ENCODE assay signal across 12 cellular contexts in the genomic region with DNA sequence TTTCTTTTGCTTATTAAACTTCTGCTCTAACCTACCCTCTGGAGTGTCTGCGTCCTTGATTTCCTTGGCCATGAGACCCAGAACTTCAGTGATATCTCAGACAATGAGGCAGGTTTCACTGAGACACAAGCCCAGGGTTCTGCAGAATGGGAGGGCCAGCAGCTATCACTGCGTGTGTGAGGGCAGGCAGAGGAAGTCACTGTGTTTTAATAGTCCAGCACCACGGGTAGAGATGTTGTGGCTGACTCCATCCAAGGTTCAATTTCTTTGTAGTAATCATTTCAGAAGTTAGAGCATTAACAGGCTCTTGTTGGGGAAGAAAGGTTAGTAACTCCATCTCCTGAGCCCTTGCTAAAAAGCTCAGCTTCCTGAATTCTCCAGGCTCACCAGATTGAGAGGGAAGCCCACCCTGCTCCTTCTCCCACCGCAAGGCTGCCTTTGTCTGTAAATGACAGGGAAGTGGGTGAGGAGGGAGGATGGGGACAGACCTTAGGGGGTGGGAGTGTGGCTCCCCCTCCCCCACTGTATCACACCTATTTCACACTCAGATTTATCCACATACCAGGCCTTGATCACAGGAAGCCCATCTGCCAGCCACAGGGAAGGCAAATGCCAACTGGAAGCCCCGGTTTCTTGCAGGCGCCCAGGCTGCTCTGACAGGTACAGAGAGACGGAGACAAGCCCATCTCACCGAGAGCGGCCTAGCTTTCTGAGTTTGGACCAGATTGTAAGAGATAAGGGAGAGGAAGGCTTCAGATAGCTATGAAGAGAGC. TPM values are rescaled to one million over a fixed set of nuclear protein-coding genes. Genes with fewer than 3 reads are reported as not detected.
DNase-seq lines count a peak whose midpoint lies in the region; ATAC-seq, FAIRE-seq and TF ChIP-seq lines count a peak whose summit lies in the region.
"Had no signal": no experiment of that assay in that cellular context is flagged by ENCODE, and none has a peak within 500 bp of the region (broad histone marks: within the 10 kb centered on the region; RNA-seq: fewer than 3 reads in every experiment).

No MANE protein-coding gene starts in this region.

- H3K36me3 ChIP-seq in GM12878 (ENCODE audit: control insufficient read depth in 2 of 2, insufficient read depth in 2 of 2, low read length in 1 of 2) = peaks cover 0 to 2% of the 10 kb centered on the region in 2 experiments; a peak in 1 of 4 replicates
- H3K36me3 ChIP-seq in neuronal stem cell (replicated peaks in 1 of 2; ENCODE audit: control insufficient read depth in 2 of 2, insufficient read depth in 2 of 2, low read length in 2 of 2) = peaks cover 2 to 14% of the 10 kb centered on the region in 2 donors

- H3K9me3 Mint-ChIP-seq in CD4-positive, alpha-beta T cell = no peaks in the 10 kb centered on the region
- no peaks in the 10 kb centered on the region for H3K9me3 Mint-ChIP-seq in IgD-negative memory B cell

- intact Hi-C loops in CD4-positive, alpha-beta T cell (cut with DNase I, micrococcal nuclease) = loop anchor here in 1 of 2 experiments (5.0 to 10.0 kb wide), 3 partner anchors 229 to 1918 kb away; partner anchors contain the start of gene URI1
- intact Hi-C loops in GM12878 (cut with micrococcal nuclease; ENCODE audit: unreplicated experiment) = no loop called here

- H2BK15ac ChIP-seq in neuronal stem cell (ENCODE audit: low read length) = no peak overlapping the region

- SMC1A ChIA-PET in GM12878 (lab: Charles Lee; ENCODE audit: uncharacterized antibody, unreplicated experiment) = interaction anchor here (1.3 to 4.0 kb wide), 6 partner anchors 9 to 106 kb away, joined by 3 to 17 read pairs (median 4); partner anchors contain the start of gene POP4

- H3K4me2 ChIP-seq in GM12878 (ENCODE audit: control insufficient read depth, insufficient read depth) (peak overlapping the region; percentile 88), neuronal stem cell (ENCODE audit: insufficient read depth, low read length, poor library complexity, severe bottlenecking) (no peak overlapping the region)

- peak overlapping the region; percentile 91 for H3K4me3 Mint-ChIP-seq in CD4-positive, alpha-beta T cell
- peak overlapping the region; percentile 44 to 73 (median 72) for H3K4me3 Mint-ChIP-seq in IgD-negative memory B cell

- no peak overlapping the region for H4K8ac ChIP-seq in neuronal stem cell (ENCODE audit: low read depth, low read length)

- peak overlapping the region; percentile 89 for H3K27ac Mint-ChIP-seq in CD4-positive, alpha-beta T cell
- peak overlapping the region; percentile 76 to 86 (median 86) for H3K27ac Mint-ChIP-seq in IgD-negative memory B cell

- H3K4me1 Mint-ChIP-seq in CD4-positive, alpha-beta T cell (ENCODE audit: low read depth) = peaks cover 78% of the 10 kb centered on the region
- peaks cover 31 to 52% (median 48%) of the 10 kb centered on the region in 3 donors for H3K4me1 Mint-ChIP-seq in IgD-negative memory B cell

- H3K14ac ChIP-seq in neuronal stem cell (ENCODE audit: low read length) = no peak overlapping the region

- H3K27ac ChIP-seq in CD4-positive, alpha-beta T cell (ENCODE audit: low read depth, low read length) = peak overlapping the region; percentile 64
- H3K27ac ChIP-seq in GM12878 (ENCODE audit: control insufficient read depth, insufficient read depth) = no peak overlapping the region
- H3K27ac ChIP-seq in neuronal stem cell (replicated peaks; ENCODE audit: low read length) = no peak overlapping the region
- H3K27ac ChIP-seq: PC-9 had no signal

- no peaks in the 10 kb centered on the region for H3K9me3 ChIP-seq in CD4-positive, alpha-beta T cell (ENCODE audit: control insufficient read depth, low read length)
- H3K9me3 ChIP-seq in GM12878 (replicated peaks; ENCODE audit: control insufficient read depth, insufficient read depth, low read length) (no peaks in the 10 kb centered on the region), neuronal stem cell (replicated peaks in 1 of 2; ENCODE audit: control insufficient read depth in 2 of 2, insufficient read depth in 1 of 2, low read depth in 1 of 2, low read length in 2 of 2) (no peaks in the 10 kb centered on the region)
- H3K9me3 ChIP-seq: sigmoid colon had no signal

- H3K27me3 ChIP-seq in CD4-positive, alpha-beta T cell (ENCODE audit: control insufficient read depth, insufficient read depth, low read length) = no peaks in the 10 kb centered on the region
- H3K27me3 ChIP-seq in GM12878 (replicated peaks in 1 of 2; ENCODE audit: control insufficient read depth in 2 of 2, insufficient read depth in 2 of 2, low read length in 1 of 2) = no peaks in the 10 kb centered on the region
- no peaks in the 10 kb centered on the region for H3K27me3 ChIP-seq in neuronal stem cell (ENCODE audit: control insufficient read depth in 3 of 3, insufficient read depth in 3 of 3, low read depth in 1 of 3, low read length in 3 of 3)
- H3K27me3 ChIP-seq: sigmoid colon had no signal

- TF ChIP-seq EP300 in GM12878 (IDR thresholded peaks at IDR 0.05; ENCODE audit: borderline replicate concordance in 1 of 2, control insufficient read depth in 1 of 2, low read depth in 2 of 2, low read length in 2 of 2) = no peak

- H2BK5ac ChIP-seq in neuronal stem cell (ENCODE audit: low read length) = no peak overlapping the region

- CTCF ChIA-PET in CD4-positive, alpha-beta T cell (lab: Charles Lee) = interaction anchor here (1.1 to 3.1 kb wide), 4 partner anchors 40 to 103 kb away, joined by 5 to 11 read pairs (median 6); no protein-coding TSS in a partner anchor
- CTCF ChIA-PET in GM12878 (lab: Yijun Ruan, JAX) = interaction anchor here (0.7 to 9.5 kb wide), 8 partner anchors 14 to 145 kb away, joined by 3 to 237 read pairs (median 6); partner anchors contain the start of genes PLEKHF1 and POP4

- DNase-seq in CD4-positive, alpha-beta T cell = no peak
- DNase-seq in GM12878 (ENCODE audit: low read depth, low spot score) (no peak), neuronal stem cell (ENCODE audit: low spot score) (no peak), T1000 (lab: John Stamatoyannopoulos, UW) (no peak), HCEC 1CT (no peak)
- DNase-seq: effector CD8-positive, alpha-beta T cell; hippocampal formation; mesenchymal stem cell; PC-9; sigmoid colon had no signal

- BruUV-seq in GM12878 (replicated peaks; lab: Mats Ljungman, UMichigan) = no TSS peak

- H3K4me1 ChIP-seq in GM12878 (ENCODE audit: control insufficient read depth, insufficient read depth, low read length) (peaks cover 11% of the 10 kb centered on the region), neuronal stem cell (ENCODE audit: control insufficient read depth in 2 of 2, insufficient read depth in 1 of 2, low read depth in 1 of 2, low read length in 2 of 2) (peaks cover 5 to 6% of the 10 kb centered on the region in 2 donors)

- H2AK5ac ChIP-seq in neuronal stem cell (ENCODE audit: low read depth, low read length) = no peak overlapping the region

- H3K79me1 ChIP-seq in neuronal stem cell (ENCODE audit: low read depth, low read length) = peaks cover 10% of the 10 kb centered on the region

- H3K36me3 Mint-ChIP-seq in CD4-positive, alpha-beta T cell (ENCODE audit: low read depth) = peaks cover 34% of the 10 kb centered on the region
- H3K36me3 Mint-ChIP-seq in IgD-negative memory B cell = peaks cover 1% of the 10 kb centered on the region

- H3K4me3 ChIP-seq in GM12878 = peak overlapping the region; percentile 78; the same call in 1 of the 2 replicates
- no peak overlapping the region for H3K4me3 ChIP-seq in neuronal stem cell (ENCODE audit: low read length in 2 of 2)
- H3K4me3 ChIP-seq: PC-9, sigmoid colon had no signal

- WGBS in GM12878 (ENCODE audit: insufficient coverage, insufficient replicate concordance, low lambda C conversion rate, missing lambda C conversion rate) = 79% methylated on average over 9 of the region's 9 CpGs
- no CpG with 5 or more reads among the region's 9 CpGs for WGBS in neuronal stem cell (ENCODE audit: extremely low coverage in 2 of 2, insufficient read length in 2 of 2, insufficient replicate concordance in 1 of 2), 2 donors

- no peak overlapping the region for H3K23ac ChIP-seq in neuronal stem cell (ENCODE audit: low read depth, low read length, poor library complexity)

- H2BK120ac ChIP-seq in neuronal stem cell (ENCODE audit: low read depth, low read length) = no peak overlapping the region

- no peak overlapping the region for H3K18ac ChIP-seq in neuronal stem cell (ENCODE audit: low read length)

- no peaks in the 10 kb centered on the region for H4K20me1 ChIP-seq in GM12878 (ENCODE audit: control insufficient read depth, insufficient read depth)

- POLR2A ChIA-PET in CD4-positive, alpha-beta T cell (lab: Charles Lee) = interaction anchor here (0.6 to 7.5 kb wide), 13 partner anchors 11 to 233 kb away, joined by 3 to 276 read pairs (median 7); partner anchors contain the start of genes PLEKHF1, POP4 and URI1
- POLR2A ChIA-PET in GM12878 (lab: Charles Lee) = interaction anchor here (1.2 to 2.5 kb wide), 4 partner anchors 13 to 103 kb away, joined by 3 to 13 read pairs (median 5); no protein-coding TSS in a partner anchor

- TF ChIP-seq CTCF in CD4-positive, alpha-beta T cell (IDR thresholded peaks at IDR 0.05) = no peak
- TF ChIP-seq CTCF in GM12878 (IDR thresholded peaks at IDR 0.05 in 2 of 3, conservative IDR thresholded peaks at IDR 0.05 in 1 of 3; ENCODE audit: control insufficient read depth in 2 of 3, extremely low read depth in 1 of 3, insufficient read depth in 1 of 3, low read depth in 3 of 3, low read length in 3 of 3) = no peak

- H4K91ac ChIP-seq in neuronal stem cell (ENCODE audit: low read depth, low read length, poor library complexity) = no peak overlapping the region

- no peak overlapping the region for H3K4ac ChIP-seq in neuronal stem cell (ENCODE audit: low read length)

- peaks cover 29% of the 10 kb centered on the region for H3K79me2 ChIP-seq in GM12878 (ENCODE audit: control insufficient read depth, insufficient read depth, low read length)

- RAD21 ChIA-PET in GM12878 (lab: Charles Lee; ENCODE audit: unreplicated experiment) = interaction anchor here (0.9 to 6.4 kb wide), 7 partner anchors 19 to 107 kb away, joined by 3 to 78 read pairs (median 6); partner anchors contain the start of genes PLEKHF1 and POP4

- H3K9ac ChIP-seq in GM12878 (ENCODE audit: control insufficient read depth, insufficient read depth, low read length) (no peak overlapping the region; the same call in 1 of the 2 replicates), neuronal stem cell (ENCODE audit: low read depth, low read length, poor library complexity) (peak overlapping the region; percentile 34)

- no peak for FAIRE-seq in GM12878 (lab: Jason Lieb, UNC)

- ATAC-seq in CD4-positive, alpha-beta T cell (ENCODE audit: poor library complexity) = no peak
- ATAC-seq in GM12878 (no peak), HG03571 (IDR thresholded peaks at IDR 0.05; ENCODE audit: unreplicated experiment) (no peak)

- in situ Hi-C loops in GM12878 (cut with MboI) = loop anchor here (10.0 to 25.0 kb wide), 2 partner anchors 108 to 501 kb away; partner anchors contain the start of genes POP4 and UQCRFS1

- H2BK12ac ChIP-seq in neuronal stem cell (ENCODE audit: low read length) = no peak overlapping the region

- no peaks in the 10 kb centered on the region for H3K27me3 Mint-ChIP-seq in CD4-positive, alpha-beta T cell
- no peaks in the 10 kb centered on the region for H3K27me3 Mint-ChIP-seq in IgD-negative memory B cell

- TF ChIP-seq POLR2A in GM12878 (IDR thresholded peaks at IDR 0.05; ENCODE audit: low read depth, low read length) = no peak

- H2AFZ ChIP-seq in GM12878 (ENCODE audit: control insufficient read depth, low read depth, low read length) = no peak overlapping the region
- no peak overlapping the region for H2AFZ ChIP-seq in neuronal stem cell (ENCODE audit: low read length)
- H2AFZ ChIP-seq: PC-9 had no signal

- TF ChIP-seq RAD21 in GM12878 (IDR thresholded peaks at IDR 0.05; ENCODE audit: insufficient read depth, low read depth, low read length) = no peak

RNA-seq across cellular contexts. Expression of gene C19orf12, which starts 2.1 kb away (rescaled TPM):
- 1 to 10 TPM; 7.7 TPM for total RNA-seq in CD4-positive, alpha-beta T cell
- polyA plus RNA-seq in IgD-negative memory B cell (17.6 TPM), GM12878 (2011; rRNA removed) (23.5 and 24.9 TPM in 2 replicates), GM12878 (2014; fragmentation: Illumina TruSeq; extraction: Trizol) (8.2 and 12.5 TPM in 2 replicates), GM12878 (2014; fragmentation: Nextera tagmentation; extraction: Ambion mirVana) (1 to 10 TPM; 2.3 to 6.6 TPM), GM12878 (2014; rRNA removed) (19.6 and 22.6 TPM in 2 replicates), GM12878 (2016; fragmentation: Nextera tagmentation; extraction: Ambion mirVana) (10 to 100 TPM; 20.0 to 20.5 TPM)
- 24.8 and 33.3 TPM in 2 replicates for total RNA-seq in GM12878 (2013; cell fraction: nucleolus; rRNA removed)
- total RNA-seq in GM12878 (2014; rRNA removed) (20.4 and 21.9 TPM in 2 replicates), GM12878 (2014; rRNA removed; fragmentation: Illumina TruSeq; extraction: Trizol) (10.6 and 12.8 TPM in 2 replicates), GM12878 (2021) (20.9 and 21.6 TPM in 2 replicates)
- 7.3 TPM for polyA plus RNA-seq in GM12878 (2011; ENCODE audit: low read depth)
- polyA plus RNA-seq in GM12878 (2011; cell fraction: cytosol; rRNA removed) = 22.2 and 29.7 TPM in 2 replicates
- polyA plus RNA-seq in GM12878 (2011; cell fraction: nucleus; rRNA removed) = 23.6 and 25.4 TPM in 2 replicates
- 13.2 and 14.9 TPM in 2 replicates for polyA plus RNA-seq in GM12878 (2012)
- 9.3 and 15.4 TPM in 2 replicates for polyA minus RNA-seq in GM12878 (2011; rRNA and poly(A)+ RNA removed)
- polyA minus RNA-seq in GM12878 (2011; cell fraction: cytosol; rRNA and poly(A)+ RNA removed) = 6.0 and 7.4 TPM in 2 replicates
- polyA minus RNA-seq in GM12878 (2011; cell fraction: nucleus; rRNA and poly(A)+ RNA removed) = 5.3 and 8.3 TPM in 2 replicates
- 20.8 TPM for polyA plus RNA-seq in neuronal stem cell (2013, experiment 1 of 2)
- polyA plus RNA-seq in neuronal stem cell (2013, experiment 2 of 2) = 20.7 TPM

RNA-seq across cellular contexts. Expression of gene PLEKHF1, which starts 47.7 kb away (rescaled TPM):
- 10 to 100 TPM; 37.5 to 41.0 TPM for total RNA-seq in CD4-positive, alpha-beta T cell
- polyA plus RNA-seq in IgD-negative memory B cell (10.2 TPM), GM12878 (2011; rRNA removed) (6.0 and 15.8 TPM in 2 replicates), GM12878 (2014; fragmentation: Illumina TruSeq; extraction: Trizol) (0.19 and 2.4 TPM in 2 replicates), GM12878 (2014; fragmentation: Nextera tagmentation; extraction: Ambion mirVana) (under 1 TPM; 0.10 to 0.31 TPM), GM12878 (2014; rRNA removed) (20.3 and 23.0 TPM in 2 replicates), GM12878 (2016; fragmentation: Nextera tagmentation; extraction: Ambion mirVana) (10 to 100 TPM; 14.8 to 19.5 TPM)
- total RNA-seq in GM12878 (2013; cell fraction: nucleolus; rRNA removed) = 27.3 and 32.2 TPM in 2 replicates
- total RNA-seq in GM12878 (2014; rRNA removed) (18.6 and 20.2 TPM in 2 replicates), GM12878 (2014; rRNA removed; fragmentation: Illumina TruSeq; extraction: Trizol) (2.5 and 4.0 TPM in 2 replicates), GM12878 (2021) (17.6 and 19.1 TPM in 2 replicates)
- 1.8 TPM for polyA plus RNA-seq in GM12878 (2011; ENCODE audit: low read depth)
- polyA plus RNA-seq in GM12878 (2011; cell fraction: cytosol; rRNA removed) = 25.9 and 36.4 TPM in 2 replicates
- polyA plus RNA-seq in GM12878 (2011; cell fraction: nucleus; rRNA removed) = 40.4 and 43.7 TPM in 2 replicates
- 6.0 and 11.1 TPM in 2 replicates for polyA plus RNA-seq in GM12878 (2012)
- 11.6 and 26.6 TPM in 2 replicates for polyA minus RNA-seq in GM12878 (2011; rRNA and poly(A)+ RNA removed)
- 13.9 and 17.0 TPM in 2 replicates for polyA minus RNA-seq in GM12878 (2011; cell fraction: cytosol; rRNA and poly(A)+ RNA removed)
- polyA minus RNA-seq in GM12878 (2011; cell fraction: nucleus; rRNA and poly(A)+ RNA removed) = 19.7 and 32.3 TPM in 2 replicates
- 1.0 TPM for polyA plus RNA-seq in neuronal stem cell (2013, experiment 1 of 2)
- polyA plus RNA-seq in neuronal stem cell (2013, experiment 2 of 2) = 0.96 TPM
